9 cellular contexts compared by ENCODE assay signal in the genomic region with DNA sequence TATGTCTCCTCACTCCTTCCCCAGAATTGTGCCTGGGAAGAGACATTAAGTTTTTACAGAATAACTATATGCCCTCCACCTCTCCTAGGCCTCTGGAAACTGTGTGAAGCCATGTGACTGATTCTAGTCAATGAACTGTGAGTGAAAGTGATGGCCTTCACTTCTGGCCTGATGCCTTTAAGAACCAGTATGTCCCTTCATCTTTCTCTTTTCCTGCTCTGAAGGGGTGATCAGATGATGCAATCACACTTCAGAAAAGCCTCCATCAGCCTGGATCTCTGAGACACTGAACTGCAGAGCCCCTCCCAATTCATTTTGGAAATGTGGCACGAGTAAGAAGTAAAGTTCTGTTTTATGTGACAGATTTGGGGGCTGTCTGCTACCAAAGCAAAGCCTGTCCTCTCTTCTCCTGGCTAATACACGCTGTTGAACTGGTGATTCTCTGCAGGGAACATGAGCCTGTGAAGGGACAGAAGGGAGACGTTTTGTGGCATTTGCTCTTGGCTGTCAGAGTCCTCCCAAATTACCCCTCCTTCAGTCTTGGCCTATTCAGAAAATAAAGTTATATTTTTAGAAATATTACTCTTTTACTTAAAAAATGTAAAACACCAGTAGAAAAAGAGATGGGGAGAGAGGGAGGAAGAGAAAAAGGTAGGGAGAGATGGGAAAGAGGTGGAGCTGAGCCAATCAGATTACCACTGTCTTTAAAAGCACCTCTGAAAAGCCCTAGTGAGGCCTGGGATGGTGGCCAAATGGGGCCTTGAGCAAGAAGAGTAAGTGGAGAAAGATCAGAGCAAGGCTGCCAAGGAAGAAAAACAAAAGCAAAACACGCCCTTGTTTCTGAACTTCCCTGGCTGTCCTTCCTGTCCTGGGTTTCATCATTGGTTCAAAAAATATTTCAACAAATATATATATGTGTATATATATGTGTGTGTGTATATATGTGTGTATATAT. TPM values are rescaled to one million over a fixed set of nuclear protein-coding genes. Genes with fewer than 3 reads are reported as not detected.
A peak's percentile ranks its signal among the peaks of the same experiment; 100 is the strongest.
DNase-seq lines count a peak whose midpoint lies in the region; ATAC-seq lines count a peak whose summit lies in the region.
"Had no signal": no experiment of that assay in that cellular context is flagged by ENCODE, and none has a peak within 500 bp of the region (broad histone marks: within the 10 kb centered on the region; RNA-seq: fewer than 3 reads in every experiment).

No MANE protein-coding gene starts in this region.

- H2BK120ac ChIP-seq in trophoblast cell (ENCODE audit: insufficient read depth, low read length, poor library complexity), result no peak overlapping the region

- H4K12ac ChIP-seq in trophoblast cell (ENCODE audit: low read depth, low read length), result no peak overlapping the region

- WGBS in trophoblast cell (ENCODE audit: extremely low coverage, insufficient coverage, insufficient read length), result no CpG with 5 or more reads among the region's 4 CpGs

- H3K18ac ChIP-seq in trophoblast cell (ENCODE audit: low read length), result no peak overlapping the region

- H3K23ac ChIP-seq in trophoblast cell (ENCODE audit: low read length), result no peak overlapping the region

- H3K79me2 ChIP-seq in trophoblast cell (ENCODE audit: control insufficient read depth, insufficient read depth, low read length, poor library complexity), result no peaks in the 10 kb centered on the region

- H3K4ac ChIP-seq in trophoblast cell (ENCODE audit: low read depth, low read length), result no peak overlapping the region

- no peak for ATAC-seq in HG02763 (IDR thresholded peaks at IDR 0.05; ENCODE audit: unreplicated experiment)

- no peak overlapping the region for H2BK12ac ChIP-seq in trophoblast cell (ENCODE audit: low read length)

- H3K14ac ChIP-seq in trophoblast cell (ENCODE audit: low read length), result no peak overlapping the region

- no peak overlapping the region for H2AFZ ChIP-seq in trophoblast cell (ENCODE audit: insufficient read depth, low read length, poor library complexity)

- no peak overlapping the region for H4K8ac ChIP-seq in trophoblast cell (ENCODE audit: low read depth, low read length)

- H3K27me3 ChIP-seq in trophoblast cell (ENCODE audit: insufficient read depth, low read length), result no peaks in the 10 kb centered on the region

- no peaks in the 10 kb centered on the region for H3K9me3 ChIP-seq in trophoblast cell (ENCODE audit: insufficient read depth, low read depth, low read length)

- no peak overlapping the region for H4K91ac ChIP-seq in trophoblast cell (ENCODE audit: low read depth, low read length)

- DNase-seq in DMS79 (lab: John Stamatoyannopoulos, UW), result peak; percentile 39
- peak; percentile 55 for DNase-seq in RPMI8226
- peak; percentile 91 for DNase-seq in fibroblast of the conjunctiva (ENCODE audit: low read depth)
- no peak for DNase-seq in trophoblast cell
- no peak for DNase-seq in cortex of kidney (lab: John Stamatoyannopoulos, UW)
- no peak for DNase-seq in epidermal melanocyte (ENCODE audit: insufficient read length, low spot score)
- DNase-seq in NCI-H1417 treated with DMSO at 0.1 percent for 48 hours (lab: John Stamatoyannopoulos, UW), result no peak
- DNase-seq: KG1 had no signal

- no peak overlapping the region for H3K27ac ChIP-seq in trophoblast cell (ENCODE audit: low read depth, low read length)

- H2AK5ac ChIP-seq in trophoblast cell (ENCODE audit: low read length), result no peak overlapping the region

- no peak overlapping the region for H3K4me3 ChIP-seq in trophoblast cell (ENCODE audit: low read depth, low read length)

- peaks cover 0 to 7% of the 10 kb centered on the region in 2 experiments for H3K4me1 ChIP-seq in trophoblast cell (ENCODE audit: control insufficient read depth in 1 of 2, insufficient read depth in 2 of 2, low read length in 2 of 2)

- no peaks in the 10 kb centered on the region for H3K79me1 ChIP-seq in trophoblast cell (ENCODE audit: low read length)

- peak overlapping the region; percentile 61 for H3K9ac ChIP-seq in trophoblast cell (ENCODE audit: low read length)

- H3K4me2 ChIP-seq in trophoblast cell (ENCODE audit: low read length), result no peak overlapping the region

- H2BK5ac ChIP-seq in trophoblast cell (ENCODE audit: low read depth, low read length, poor library complexity), result no peak overlapping the region

- no peaks in the 10 kb centered on the region for H3K36me3 ChIP-seq in trophoblast cell (ENCODE audit: control insufficient read depth in 1 of 2, insufficient read depth in 2 of 2, low read length in 2 of 2)

RNA-seq across cellular contexts. Expression of a gene that starts 40.9 kb away (rescaled TPM):
- polyA plus RNA-seq in trophoblast cell (2013), result 52.2 and 52.9 TPM in 2 replicates

Comparison
In these comparisons a context has a peak if more than half of its experiments do, and no peak if none do; other contexts are left out.
1. DNase-seq: peak in DMS79 (single experiment), RPMI8226 (single experiment) and fibroblast of the conjunctiva (single experiment); none in trophoblast cell (0 of 2), cortex of kidney (single experiment), epidermal melanocyte (single experiment) and NCI-H1417 treated with DMSO at 0.1 percent for 48 hours (single experiment).